ENCODE assay signal across 17 cellular contexts in genomic region chr18:313931-314330, GRCh38. TPM values are rescaled to one million over a fixed set of nuclear protein-coding genes. Genes with fewer than 3 reads are reported as not detected.
DNase-seq lines count a peak whose midpoint lies in the region; ATAC-seq and TF ChIP-seq lines count a peak whose summit lies in the region.
"Had no signal": no experiment of that assay in that cellular context is flagged by ENCODE, and none has a peak within 500 bp of the region (broad histone marks: within the 10 kb centered on the region; RNA-seq: fewer than 3 reads in every experiment).

No MANE protein-coding gene starts in this region.

- no peaks in the 10 kb centered on the region for H3K9me3 ChIP-seq in neural progenitor cell (ENCODE audit: low read depth)
- H3K9me3 ChIP-seq: A549 had no signal

- in situ Hi-C loops in SK-MEL-5 (cut with HindIII; ENCODE audit: low pct_unique_long_range_greater_than_20kb, low sequenced_read_pairs) = no loop called here

- H3K27ac Mint-ChIP-seq in endothelial cell (ENCODE audit: unreplicated experiment) = peak overlapping the region; percentile 78
- no peak overlapping the region for H3K27ac Mint-ChIP-seq in neural progenitor cell
- H3K27ac Mint-ChIP-seq: CD4-positive, alpha-beta memory T cell; GM23338 had no signal

- H2AFZ ChIP-seq in neural progenitor cell (replicated peaks) = no peak overlapping the region
- H2AFZ ChIP-seq: GM23338 had no signal

- H3K36me3 Mint-ChIP-seq in endothelial cell (ENCODE audit: low read depth, unreplicated experiment) = peaks cover 10% of the 10 kb centered on the region
- H3K36me3 Mint-ChIP-seq in neural progenitor cell = peaks cover 2% of the 10 kb centered on the region
- H3K36me3 Mint-ChIP-seq: CD4-positive, alpha-beta memory T cell had no signal

- H3K27ac ChIP-seq in neural progenitor cell = no peak overlapping the region
- H3K27ac ChIP-seq: A549, C4-2B had no signal

- H3K4me3 Mint-ChIP-seq in endothelial cell (ENCODE audit: unreplicated experiment) = no peak overlapping the region
- H3K4me3 Mint-ChIP-seq in neural progenitor cell = no peak overlapping the region
- H3K4me3 Mint-ChIP-seq: GM23338 had no signal

- peaks cover 19% of the 10 kb centered on the region for H3F3A ChIP-seq in neural progenitor cell (ENCODE audit: low read depth)

- H3K27me3 Mint-ChIP-seq in endothelial cell (ENCODE audit: unreplicated experiment) (peaks cover 8% of the 10 kb centered on the region), neural progenitor cell (ENCODE audit: insufficient read depth, low read depth) (peaks cover 13% of the 10 kb centered on the region)

- ATAC-seq in omental fat pad (ENCODE audit: low FRiP score) (no peak), GM19455 (IDR thresholded peaks at IDR 0.05; ENCODE audit: unreplicated experiment) (no peak)
- ATAC-seq: A549, GM23338 had no signal

- peak overlapping the region; percentile 18 for H3K4me2 ChIP-seq in neural progenitor cell
- H3K4me2 ChIP-seq: A549, GM23338 had no signal

- H3K9me3 Mint-ChIP-seq in endothelial cell (ENCODE audit: unreplicated experiment) = no peaks in the 10 kb centered on the region
- H3K9me3 Mint-ChIP-seq in neural progenitor cell = peaks cover 2% of the 10 kb centered on the region
- H3K9me3 Mint-ChIP-seq: CD4-positive, alpha-beta memory T cell; GM23338 had no signal

- DNase-seq in SK-MEL-5 (ENCODE audit: low read depth, low spot score) (peak; percentile 89), endothelial cell (ENCODE audit: low spot score) (no peak), medulla oblongata (ENCODE audit: extremely low spot score) (peak; percentile 40), neural progenitor cell (ENCODE audit: low spot score) (peak; percentile 42), dermis blood vessel endothelial cell (no peak), SW480 (ENCODE audit: low spot score) (no peak), omental fat pad (ENCODE audit: low spot score) (no peak)
- DNase-seq: AML-193; Calu3; CD4-positive, alpha-beta memory T cell; DMS79 treated with DMSO at 0.1 percent for 48 hours; GF-D8; HCEC 1CT had no signal

- H4K20me1 ChIP-seq in neural progenitor cell (ENCODE audit: low read depth) = no peaks in the 10 kb centered on the region

- H3K4me1 ChIP-seq in neural progenitor cell = peaks cover 20% of the 10 kb centered on the region
- H3K4me1 ChIP-seq: A549 had no signal

- H3K27me3 ChIP-seq in neural progenitor cell = no peaks in the 10 kb centered on the region

- TF ChIP-seq CTCF in endothelial cell (IDR thresholded peaks at IDR 0.05; ENCODE audit: unreplicated experiment) (no peak), neural progenitor cell (IDR thresholded peaks at IDR 0.05) (no peak), omental fat pad (IDR thresholded peaks at IDR 0.05) (no peak)

- no peaks in the 10 kb centered on the region for H3K36me3 ChIP-seq in neural progenitor cell

- H3K79me2 ChIP-seq in neural progenitor cell (ENCODE audit: low read depth) = no peaks in the 10 kb centered on the region

- no peak overlapping the region for H3K9ac ChIP-seq in neural progenitor cell

- H3K4me1 Mint-ChIP-seq in endothelial cell (ENCODE audit: unreplicated experiment) = peaks cover 48% of the 10 kb centered on the region
- peaks cover 5% of the 10 kb centered on the region for H3K4me1 Mint-ChIP-seq in neural progenitor cell
- H3K4me1 Mint-ChIP-seq: CD4-positive, alpha-beta memory T cell had no signal

- H3K4me3 ChIP-seq in neural progenitor cell = no peak overlapping the region
- H3K4me3 ChIP-seq: A549, GM23338 had no signal

RNA-seq across cellular contexts. Expression of gene THOC1, which starts 46.1 kb away (rescaled TPM):
- total RNA-seq in SK-MEL-5 (2014; rRNA removed; shearing (Covaris generic)) = 34.8 and 35.7 TPM in 2 replicates
- 13.5 and 25.6 TPM in 2 replicates for polyA plus RNA-seq in SK-MEL-5 (2015; cell fraction: cytosol; rRNA removed)
- polyA plus RNA-seq in SK-MEL-5 (2015; cell fraction: nucleus; rRNA removed) = 146 and 172 TPM in 2 replicates
- total RNA-seq in endothelial cell (ENCODE audit: unreplicated experiment) (45.8 TPM), neural progenitor cell (ENCODE audit: low replicate concordance) (148 and 241 TPM in 2 replicates), dermis blood vessel endothelial cell (37.7 and 47.3 TPM in 2 replicates), omental fat pad (10 to 100 TPM; 33.0 to 60.6 (median 45.9) TPM)

Comparison
In these comparisons a context has a peak if more than half of its experiments do, and no peak if none do; other contexts are left out.
1. DNase-seq: peak in SK-MEL-5 (single experiment), medulla oblongata (single experiment) and neural progenitor cell (single experiment); none in endothelial cell (single experiment), dermis blood vessel endothelial cell (single experiment), SW480 (single experiment) and omental fat pad (single experiment).